Comparison of ENCODE assay signal across 9 cellular contexts in genomic region chr1:925532-926421, GRCh38. TPM values are rescaled to one million over a fixed set of nuclear protein-coding genes. Genes with fewer than 3 reads are reported as not detected.
A peak's percentile ranks its signal among the peaks of the same experiment; 100 is the strongest.
DNase-seq lines count a peak whose midpoint lies in the region; ATAC-seq, FAIRE-seq and TF ChIP-seq lines count a peak whose summit lies in the region.
"Had no signal": no experiment of that assay in that cellular context is flagged by ENCODE, and none has a peak within 500 bp of the region (broad histone marks: within the 10 kb centered on the region; RNA-seq: fewer than 3 reads in every experiment).

No MANE protein-coding gene starts in this region.

- TF ChIP-seq CTCF in NB4 (IDR thresholded peaks at IDR 0.05; ENCODE audit: low read depth, low read length) (no peak), endothelial cell of umbilical vein (IDR thresholded peaks at IDR 0.05; ENCODE audit: extremely low read depth in 1 of 2, insufficient read depth in 1 of 2, low read depth in 1 of 2, low read length in 2 of 2) (no peak), psoas muscle (IDR thresholded peaks at IDR 0.05) (no peak), prostate gland (IDR thresholded peaks at IDR 0.05) (no peak)

- H3K9me3 ChIP-seq in endothelial cell of umbilical vein (replicated peaks; ENCODE audit: control insufficient read depth, insufficient read depth, low read length) (no peaks in the 10 kb centered on the region), psoas muscle (no peaks in the 10 kb centered on the region), prostate gland (no peaks in the 10 kb centered on the region)

- ATAC-seq in psoas muscle: no peak
- ATAC-seq in HG03039 (IDR thresholded peaks at IDR 0.05; ENCODE audit: unreplicated experiment): no peak
- ATAC-seq in sciatic nerve: no peak

- BruUV-seq in endothelial cell of umbilical vein (replicated peaks; lab: Mats Ljungman, UMichigan): no TSS peak

- no peaks in the 10 kb centered on the region for H3K79me2 ChIP-seq in endothelial cell of umbilical vein (ENCODE audit: control insufficient read depth, insufficient read depth, low read length)

- H3K4me3 ChIP-seq in NB4 (ENCODE audit: low read depth, low read length) (no peak overlapping the region), endothelial cell of umbilical vein (replicated peaks in 1 of 3; ENCODE audit: insufficient read depth in 1 of 3, low read depth in 1 of 3, low read length in 3 of 3) (no peak overlapping the region), psoas muscle (peak overlapping the region; percentile 61), prostate gland (peak overlapping the region in 1 of 2 donors; percentile 53)

- H3K27ac ChIP-seq in endothelial cell of umbilical vein (ENCODE audit: insufficient read depth, low read depth, low read length) (no peak overlapping the region), psoas muscle (no peak overlapping the region), prostate gland (no peak overlapping the region)

- WGBS in psoas muscle, 3 donors: 5 to 12% (median 10%) methylated on average over 46 to 70 of the region's 70 CpGs
- 6% methylated on average over 70 of the region's 70 CpGs for WGBS in prostate gland

- H3K4me2 ChIP-seq in endothelial cell of umbilical vein (ENCODE audit: insufficient read depth, low read length): no peak overlapping the region

- dilution Hi-C loops in endothelial cell of umbilical vein (cut with MboI; ENCODE audit: extremely low pct_ligation_motif_present, low sequenced_read_pairs): no loop called here

- intact Hi-C loops in endothelial cell of umbilical vein (cut with micrococcal nuclease) (no loop called here), psoas muscle (cut with DNase I) (no loop called here), sciatic nerve (cut with DNase I) (no loop called here), prostate gland (cut with DNase I) (no loop called here)

- no peaks in the 10 kb centered on the region for H3K4me1 ChIP-seq in endothelial cell of umbilical vein (ENCODE audit: control insufficient read depth, extremely low read depth, insufficient read depth, low read length)
- peaks cover 18% of the 10 kb centered on the region for H3K4me1 ChIP-seq in psoas muscle
- peaks cover 12% of the 10 kb centered on the region for H3K4me1 ChIP-seq in prostate gland (replicated peaks)

- no peaks in the 10 kb centered on the region for H3K9me1 ChIP-seq in endothelial cell of umbilical vein (replicated peaks; ENCODE audit: control insufficient read depth, extremely low read depth, insufficient read depth, low read length)

- DNase-seq in EH (ENCODE audit: low read depth) (peak; percentile 67), NB4 (ENCODE audit: low read depth) (peak; percentile 40), endothelial cell of umbilical vein (ENCODE audit: low read depth, low spot score) (no peak), psoas muscle (peak in 1 of 2 donors; percentile 53), sciatic nerve (ENCODE audit: low spot score) (no peak), prostate gland (ENCODE audit: low spot score) (no peak), Ammon's horn (ENCODE audit: low spot score) (no peak)
- DNase-seq: activated CD4-positive, CD25-positive, alpha-beta regulatory T cell had no signal

- H3K9ac ChIP-seq in endothelial cell of umbilical vein (replicated peaks; ENCODE audit: extremely low read depth, insufficient read depth, low read length): no peak overlapping the region

- CTCF ChIA-PET in endothelial cell of umbilical vein (lab: Charles Lee): interaction anchor here (1.4 kb wide), 1 partner anchor 13 kb away, joined by 8 read pairs; no protein-coding TSS in a partner anchor

- H3K27me3 ChIP-seq in endothelial cell of umbilical vein (ENCODE audit: control insufficient read depth in 2 of 2, insufficient read depth in 2 of 2, low read length in 2 of 2) (peaks cover 17 to 27% of the 10 kb centered on the region in 2 experiments), psoas muscle (ENCODE audit: insufficient read depth in 3 of 3, low read length in 2 of 3) (peaks cover 0 to 69% (median 27%) of the 10 kb centered on the region in 3 donors), prostate gland (replicated peaks; ENCODE audit: insufficient read depth) (no peaks in the 10 kb centered on the region)

- no peaks in the 10 kb centered on the region for H4K20me1 ChIP-seq in endothelial cell of umbilical vein (replicated peaks; ENCODE audit: control insufficient read depth, extremely low read depth, insufficient read depth, low read length)

- H3K36me3 ChIP-seq in endothelial cell of umbilical vein (ENCODE audit: control insufficient read depth in 2 of 2, extremely low read depth in 1 of 2, insufficient read depth in 2 of 2, low read length in 2 of 2) (no peaks in the 10 kb centered on the region), psoas muscle (ENCODE audit: insufficient read depth in 1 of 2, low read depth in 1 of 2) (no peaks in the 10 kb centered on the region), prostate gland (no peaks in the 10 kb centered on the region)

- no peak for TF ChIP-seq POLR2A in NB4 (IDR thresholded peaks at IDR 0.05; ENCODE audit: extremely low read depth, insufficient read length)
- no peak for TF ChIP-seq POLR2A in endothelial cell of umbilical vein (IDR thresholded peaks at IDR 0.05; ENCODE audit: low read depth, low read length)
- TF ChIP-seq POLR2A in prostate gland (IDR thresholded peaks at IDR 0.05): no peak

- POLR2A ChIA-PET in endothelial cell of umbilical vein (lab: Charles Lee): no interaction called here

- no peak for FAIRE-seq in endothelial cell of umbilical vein (lab: Jason Lieb, UNC)

- H2AFZ ChIP-seq in endothelial cell of umbilical vein (ENCODE audit: low read depth, low read length): no peak overlapping the region

RNA-seq across cellular contexts. Expression of gene SAMD11, which starts 2.1 kb away (rescaled TPM):
- not detected in 2 replicates for total RNA-seq in endothelial cell of umbilical vein
- 0.08 TPM in 1 of 2 replicates, not detected in the other for polyA plus RNA-seq in endothelial cell of umbilical vein
- polyA plus RNA-seq in endothelial cell of umbilical vein (2011; cell fraction: cytosol; rRNA removed): 0.13 TPM in 1 of 2 replicates, not detected in the other
- 0.07 TPM in 1 of 2 replicates, not detected in the other for polyA plus RNA-seq in endothelial cell of umbilical vein (2011; cell fraction: nucleus; rRNA removed)
- not detected in 2 replicates for polyA plus RNA-seq in endothelial cell of umbilical vein (2012)
- not detected in 2 replicates for polyA minus RNA-seq in endothelial cell of umbilical vein
- 73.0 TPM for polyA minus RNA-seq in endothelial cell of umbilical vein (2011; cell fraction: cytosol; rRNA and poly(A)+ RNA removed)
- polyA minus RNA-seq in endothelial cell of umbilical vein (2011; cell fraction: nucleus; rRNA and poly(A)+ RNA removed): 0.67 and 0.72 TPM in 2 replicates
- 1 to 10 TPM in 2 of 4 donors, under 1 TPM in 1, not detected in 1; 0.37 to 6.9 (median 1.5) TPM for total RNA-seq in psoas muscle
- polyA plus RNA-seq in psoas muscle: 1 to 10 TPM in 1 of 3 donors, under 1 TPM in 2; 0.28 to 1.5 (median 0.58) TPM
- total RNA-seq in sciatic nerve: 6.4 TPM
- total RNA-seq in prostate gland: 10 to 100 TPM in 1 of 2 donors, 1 to 10 TPM in 1; 4.5 to 61.6 TPM

RNA-seq across cellular contexts. Expression of gene NOC2L, which starts 33.3 kb away (rescaled TPM):
- 87.9 and 88.6 TPM in 2 replicates for total RNA-seq in endothelial cell of umbilical vein
- polyA plus RNA-seq in endothelial cell of umbilical vein: 50.7 and 55.3 TPM in 2 replicates
- polyA plus RNA-seq in endothelial cell of umbilical vein (2011; cell fraction: cytosol; rRNA removed): 46.6 and 47.6 TPM in 2 replicates
- polyA plus RNA-seq in endothelial cell of umbilical vein (2011; cell fraction: nucleus; rRNA removed): 70.2 and 76.7 TPM in 2 replicates
- 51.8 and 64.1 TPM in 2 replicates for polyA plus RNA-seq in endothelial cell of umbilical vein (2012)
- polyA minus RNA-seq in endothelial cell of umbilical vein: 44.7 and 56.9 TPM in 2 replicates
- 112 TPM for polyA minus RNA-seq in endothelial cell of umbilical vein (2011; cell fraction: cytosol; rRNA and poly(A)+ RNA removed)
- 16.9 and 22.7 TPM in 2 replicates for polyA minus RNA-seq in endothelial cell of umbilical vein (2011; cell fraction: nucleus; rRNA and poly(A)+ RNA removed)
- total RNA-seq in psoas muscle: 10 to 100 TPM; 61.4 to 87.0 (median 82.7) TPM
- polyA plus RNA-seq in psoas muscle: 100 to 1,000 TPM in 1 of 3 donors, 10 to 100 TPM in 2; 78.1 to 106 (median 92.7) TPM
- total RNA-seq in sciatic nerve: 43.7 TPM
- total RNA-seq in prostate gland: 10 to 100 TPM; 43.2 to 65.5 TPM

RNA-seq across cellular contexts. Expression of gene KLHL17, which starts 34.6 kb away (rescaled TPM):
- total RNA-seq in endothelial cell of umbilical vein (28.6 and 30.1 TPM in 2 replicates), psoas muscle (1 to 10 TPM; 2.1 to 3.8 (median 3.0) TPM), sciatic nerve (10.6 TPM), prostate gland (10 to 100 TPM; 10.9 to 24.5 TPM)
- polyA plus RNA-seq in endothelial cell of umbilical vein (27.0 and 39.9 TPM in 2 replicates), psoas muscle (1 to 10 TPM; 3.4 to 5.5 (median 4.1) TPM)
- 4.6 and 7.5 TPM in 2 replicates for polyA plus RNA-seq in endothelial cell of umbilical vein (2011; cell fraction: cytosol; rRNA removed)
- 234 and 278 TPM in 2 replicates for polyA plus RNA-seq in endothelial cell of umbilical vein (2011; cell fraction: nucleus; rRNA removed)
- polyA plus RNA-seq in endothelial cell of umbilical vein (2012): 13.4 and 19.9 TPM in 2 replicates
- 5.7 and 14.3 TPM in 2 replicates for polyA minus RNA-seq in endothelial cell of umbilical vein
- 7.4 TPM for polyA minus RNA-seq in endothelial cell of umbilical vein (2011; cell fraction: cytosol; rRNA and poly(A)+ RNA removed)
- polyA minus RNA-seq in endothelial cell of umbilical vein (2011; cell fraction: nucleus; rRNA and poly(A)+ RNA removed): 21.7 and 35.5 TPM in 2 replicates

RNA-seq across cellular contexts. Expression of gene PLEKHN1, which starts 40.5 kb away (rescaled TPM):
- total RNA-seq in endothelial cell of umbilical vein (0.48 and 0.88 TPM in 2 replicates), psoas muscle (not detected), sciatic nerve (0.40 TPM), prostate gland (1 to 10 TPM; 1.4 to 6.4 TPM)
- polyA plus RNA-seq in endothelial cell of umbilical vein (0.29 and 0.35 TPM in 2 replicates), psoas muscle (under 1 TPM in 1 of 3 donors, not detected in 2; 0.03 TPM)
- polyA plus RNA-seq in endothelial cell of umbilical vein (2011; cell fraction: cytosol; rRNA removed): 0.13 and 0.14 TPM in 2 replicates
- polyA plus RNA-seq in endothelial cell of umbilical vein (2011; cell fraction: nucleus; rRNA removed): 1.0 and 1.3 TPM in 2 replicates
- polyA plus RNA-seq in endothelial cell of umbilical vein (2012): 0.72 and 1.6 TPM in 2 replicates
- 0.27 TPM in 1 of 2 replicates, not detected in the other for polyA minus RNA-seq in endothelial cell of umbilical vein
- polyA minus RNA-seq in endothelial cell of umbilical vein (2011; cell fraction: cytosol; rRNA and poly(A)+ RNA removed): 0.51 TPM
- polyA minus RNA-seq in endothelial cell of umbilical vein (2011; cell fraction: nucleus; rRNA and poly(A)+ RNA removed): 0.48 TPM in 1 of 2 replicates, not detected in the other

RNA-seq across cellular contexts. Expression of gene PERM1, which starts 56.1 kb away (rescaled TPM):
- not detected in 2 replicates for total RNA-seq in endothelial cell of umbilical vein
- not detected in 2 replicates for polyA plus RNA-seq in endothelial cell of umbilical vein
- polyA plus RNA-seq in endothelial cell of umbilical vein (2011; cell fraction: cytosol; rRNA removed): not detected in 2 replicates
- not detected in 2 replicates for polyA plus RNA-seq in endothelial cell of umbilical vein (2011; cell fraction: nucleus; rRNA removed)
- 0.46 and 0.52 TPM in 2 replicates for polyA plus RNA-seq in endothelial cell of umbilical vein (2012)
- polyA minus RNA-seq in endothelial cell of umbilical vein: 0.13 TPM in 1 of 2 replicates, not detected in the other
- not detected for polyA minus RNA-seq in endothelial cell of umbilical vein (2011; cell fraction: cytosol; rRNA and poly(A)+ RNA removed)
- polyA minus RNA-seq in endothelial cell of umbilical vein (2011; cell fraction: nucleus; rRNA and poly(A)+ RNA removed): not detected in 2 replicates
- total RNA-seq in psoas muscle: 100 to 1,000 TPM in 2 of 4 donors, 10 to 100 TPM in 2; 13.9 to 249 (median 109) TPM
- polyA plus RNA-seq in psoas muscle: 100 to 1,000 TPM in 1 of 3 donors, 10 to 100 TPM in 2; 38.1 to 239 (median 58.5) TPM
- not detected for total RNA-seq in sciatic nerve
- total RNA-seq in prostate gland: 1 to 10 TPM in 1 of 2 donors, under 1 TPM in 1; 0.80 to 3.9 TPM

Comparison
In these comparisons a context has a peak if more than half of its experiments do, and no peak if none do; other contexts are left out.
1. DNase-seq: peak in EH (single experiment) and NB4 (single experiment); none in endothelial cell of umbilical vein (single experiment), sciatic nerve (single experiment), prostate gland (single experiment) and Ammon's horn (single experiment).